25 cellular contexts compared by ENCODE assay signal in the genomic region with DNA sequence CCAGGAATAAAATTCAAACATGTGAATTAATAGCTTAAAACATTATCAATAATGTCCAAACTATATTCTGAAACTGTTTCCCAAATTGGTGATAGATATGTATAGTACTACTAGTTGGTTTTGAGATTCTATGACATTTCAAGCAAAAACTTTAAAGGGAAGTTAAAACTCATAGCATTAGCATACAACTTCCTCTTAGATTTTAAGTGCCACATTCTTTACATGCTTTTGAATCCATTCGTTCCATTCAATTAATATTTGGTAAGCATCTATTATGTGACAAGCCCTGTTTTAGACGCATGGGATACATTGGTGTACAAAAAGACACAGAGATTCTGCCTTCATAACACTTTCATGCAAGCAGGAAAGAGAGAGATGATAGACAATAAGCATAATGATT. TPM values are rescaled to one million over a fixed set of nuclear protein-coding genes. Genes with fewer than 3 reads are reported as not detected.
DNase-seq lines count a peak whose midpoint lies in the region; ATAC-seq and TF ChIP-seq lines count a peak whose summit lies in the region.
"Had no signal": no experiment of that assay in that cellular context is flagged by ENCODE, and none has a peak within 500 bp of the region (broad histone marks: within the 10 kb centered on the region; RNA-seq: fewer than 3 reads in every experiment).

No MANE protein-coding gene starts in this region.

- DNase-seq in CD1c-positive myeloid dendritic cell (ENCODE audit: extremely low spot score) (peak; percentile 52), EL (peak; percentile 14), memory B cell (ENCODE audit: low spot score in 2 of 2) (no peak), left ventricle myocardium superior (no peak), NCI-H82 treated with DMSO at 0.1 percent for 48 hours (lab: John Stamatoyannopoulos, UW; ENCODE audit: unreplicated experiment) (no peak), Peyer's patch (no peak)
- no peak for DNase-seq in activated CD8-positive, alpha-beta T cell treated with anti-CD3 and anti-CD28 coated beads for 36 hours
- DNase-seq in activated effector memory CD4-positive, alpha-beta T cell treated with Interleukin-2 at 50 U/mL for 16 hours = no peak
- DNase-seq: activated naive CD4-positive, alpha-beta T cell treated with anti-CD3 and anti-CD28 coated beads for 36 hours; brain microvascular endothelial cell; DMS53; erythroblast; H7; NCI-H1105 treated with DMSO at 0.1 percent for 48 hours; NCI-H774; nephron progenitor cell; stimulated activated CD4-positive, alpha-beta T cell treated with anti-CD3 and anti-CD28 coated beads, Interleukin-12 subunit alpha, Interleukin-12 subunit beta, amount 100 ng/mL, for 4 hours; stimulated activated naive CD8-positive, alpha-beta T cell treated with anti-CD3 and anti-CD28 coated beads, Interleukin-15, Interleukin-2, amounts not matched to agents 100 U/mL and 50 U/mL, for 24 hours; SW 1271; upper lobe of left lung had no signal

- peaks cover 53% of the 10 kb centered on the region for H3K36me3 Mint-ChIP-seq in activated CD8-positive, alpha-beta T cell treated with anti-CD3 and anti-CD28 coated beads for 36 hours (ENCODE audit: low read depth)
- H3K36me3 Mint-ChIP-seq in memory B cell = peaks cover 32% of the 10 kb centered on the region

- no peak for TF ChIP-seq POLR2A in Peyer's patch (IDR thresholded peaks at IDR 0.05)

- peak overlapping the region; percentile 28 for H3K27ac Mint-ChIP-seq in activated CD8-positive, alpha-beta T cell treated with anti-CD3 and anti-CD28 coated beads for 36 hours
- peak overlapping the region; percentile 35 for H3K27ac Mint-ChIP-seq in memory B cell
- H3K27ac Mint-ChIP-seq: activated naive CD4-positive, alpha-beta T cell treated with anti-CD3 and anti-CD28 coated beads for 36 hours; nephron progenitor cell had no signal

- H3K4me1 Mint-ChIP-seq in activated CD8-positive, alpha-beta T cell treated with anti-CD3 and anti-CD28 coated beads for 36 hours (ENCODE audit: low read depth) = peaks cover 32% of the 10 kb centered on the region
- H3K4me1 Mint-ChIP-seq in memory B cell = peaks cover 11% of the 10 kb centered on the region
- H3K4me1 Mint-ChIP-seq: nephron progenitor cell had no signal

- CTCF ChIA-PET in activated CD8-positive, alpha-beta T cell treated with anti-CD3 and anti-CD28 coated beads for 36 hours (lab: Charles Lee) = no interaction called here

- POLR2A ChIA-PET in activated CD8-positive, alpha-beta T cell treated with anti-CD3 and anti-CD28 coated beads for 36 hours (lab: Charles Lee) = interaction anchor here (1.2 kb wide), 1 partner anchor 14 kb away, joined by 4 read pairs; no protein-coding TSS in a partner anchor

- no peak for ATAC-seq in activated CD8-positive, alpha-beta T cell treated with anti-CD3 and anti-CD28 coated beads for 36 hours
- ATAC-seq in memory B cell (ENCODE audit: low read depth) (peak; percentile 46), left ventricle myocardium superior (no peak)
- ATAC-seq: stimulated activated naive CD8-positive, alpha-beta T cell treated with anti-CD3 and anti-CD28 coated beads, Interleukin-15, Interleukin-2, amounts not matched to agents 100 U/mL and 50 U/mL, for 24 hours had no signal

- no peak overlapping the region for H3K4me3 Mint-ChIP-seq in activated CD8-positive, alpha-beta T cell treated with anti-CD3 and anti-CD28 coated beads for 36 hours
- H3K4me3 Mint-ChIP-seq in memory B cell = peak overlapping the region; percentile 66
- H3K4me3 Mint-ChIP-seq: activated naive CD4-positive, alpha-beta T cell treated with anti-CD3 and anti-CD28 coated beads for 36 hours; nephron progenitor cell had no signal

- H3K27me3 ChIP-seq in Peyer's patch = no peaks in the 10 kb centered on the region
- H3K27me3 ChIP-seq: BLaER1, brain microvascular endothelial cell, upper lobe of left lung had no signal

- H3K27ac ChIP-seq in Peyer's patch = no peak overlapping the region
- H3K27ac ChIP-seq: BLaER1, brain microvascular endothelial cell, KMS-11 had no signal

- no peaks in the 10 kb centered on the region for H3K27me3 Mint-ChIP-seq in activated CD8-positive, alpha-beta T cell treated with anti-CD3 and anti-CD28 coated beads for 36 hours
- no peaks in the 10 kb centered on the region for H3K27me3 Mint-ChIP-seq in memory B cell

- peaks cover 0 to 8% (median 0%) of the 10 kb centered on the region in 4 donors for H3K4me1 ChIP-seq in Peyer's patch
- H3K4me1 ChIP-seq: BLaER1 had no signal

- TF ChIP-seq CTCF in activated CD8-positive, alpha-beta T cell treated with anti-CD3 and anti-CD28 coated beads for 36 hours (IDR thresholded peaks at IDR 0.05) = no peak
- TF ChIP-seq CTCF in Peyer's patch (IDR thresholded peaks at IDR 0.05) = no peak

- H3K9me3 Mint-ChIP-seq in activated CD8-positive, alpha-beta T cell treated with anti-CD3 and anti-CD28 coated beads for 36 hours = no peaks in the 10 kb centered on the region
- H3K9me3 Mint-ChIP-seq in memory B cell = no peaks in the 10 kb centered on the region
- H3K9me3 Mint-ChIP-seq: activated naive CD4-positive, alpha-beta T cell treated with anti-CD3 and anti-CD28 coated beads for 36 hours; nephron progenitor cell had no signal

- intact Hi-C loops in activated CD8-positive, alpha-beta T cell treated with anti-CD3 and anti-CD28 coated beads for 36 hours (cut with micrococcal nuclease) = no loop called here
- intact Hi-C loops in left ventricle myocardium superior (cut with micrococcal nuclease) = no loop called here

- no peak overlapping the region for H3K4me3 ChIP-seq in Peyer's patch
- H3K4me3 ChIP-seq: BLaER1, upper lobe of left lung had no signal

- peaks cover 0 to 86% (median 0%) of the 10 kb centered on the region in 3 donors for H3K36me3 ChIP-seq in Peyer's patch

- no peaks in the 10 kb centered on the region for H3K9me3 ChIP-seq in Peyer's patch
- H3K9me3 ChIP-seq: BLaER1, upper lobe of left lung had no signal

RNA-seq across cellular contexts. Expression of gene PATL1, which starts 8.9 kb away (rescaled TPM):
- total RNA-seq in activated CD8-positive, alpha-beta T cell treated with anti-CD3 and anti-CD28 coated beads for 36 hours = 10 to 100 TPM; 59.5 to 60.6 TPM
- total RNA-seq in left ventricle myocardium superior (24.5 TPM), Peyer's patch (10 to 100 TPM; 19.0 to 25.6 (median 22.9) TPM)

RNA-seq across cellular contexts. Expression of gene OSBP, which starts 44.4 kb away (rescaled TPM):
- total RNA-seq in activated CD8-positive, alpha-beta T cell treated with anti-CD3 and anti-CD28 coated beads for 36 hours = 10 to 100 TPM; 38.1 to 41.0 TPM
- total RNA-seq in left ventricle myocardium superior (40.9 TPM), Peyer's patch (100 to 1,000 TPM in 1 of 4 donors, 10 to 100 TPM in 3; 53.8 to 106 (median 58.7) TPM)

RNA-seq across cellular contexts. Expression of gene OR10V1, which starts 53.7 kb away (rescaled TPM):
- total RNA-seq in activated CD8-positive, alpha-beta T cell treated with anti-CD3 and anti-CD28 coated beads for 36 hours = not detected
- total RNA-seq in left ventricle myocardium superior (not detected), Peyer's patch (not detected)
- total RNA-seq: activated naive CD4-positive, alpha-beta T cell treated with anti-CD3 and anti-CD28 coated beads for 36 hours; H7; lower leg skin; pulmonary artery endothelial cell; RPMI7951; upper lobe of left lung had no signal

Comparison
In these comparisons a context has a peak if more than half of its experiments do, and no peak if none do; other contexts are left out.
1. DNase-seq: peak in CD1c-positive myeloid dendritic cell (single experiment) and EL (single experiment); none in activated CD8-positive, alpha-beta T cell treated with anti-CD3 and anti-CD28 coated beads for 36 hours (single experiment), memory B cell (0 of 2), left ventricle myocardium superior (single experiment), activated effector memory CD4-positive, alpha-beta T cell treated with Interleukin-2 at 50 U/mL for 16 hours (single experiment), NCI-H82 treated with DMSO at 0.1 percent for 48 hours (single experiment) and Peyer's patch (0 of 3).